ENCODE assay signal across 1 cellular context in the genomic region with DNA sequence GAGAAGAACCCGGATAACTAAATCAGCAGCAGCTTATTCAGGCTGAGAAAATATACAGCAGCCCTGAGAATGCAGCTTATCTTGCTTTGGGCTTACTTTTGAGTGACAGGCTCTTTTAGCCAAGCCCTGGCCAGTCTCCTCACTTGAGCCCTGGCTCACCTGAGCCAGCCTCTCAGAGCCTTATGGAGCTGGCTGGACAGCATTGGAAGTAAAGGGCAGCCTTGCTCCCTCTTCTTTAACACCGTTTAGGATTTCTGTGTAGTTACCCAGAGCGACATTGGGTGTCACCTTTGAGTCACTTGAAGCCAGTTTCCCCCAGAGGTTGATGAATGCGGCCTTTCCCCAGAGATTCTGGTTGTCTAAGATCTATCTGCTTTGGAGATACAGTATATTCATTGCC.
A peak's percentile ranks its signal among the peaks of the same experiment; 100 is the strongest.
TF ChIP-seq lines count a peak whose summit lies in the region.

No MANE protein-coding gene starts in this region.

TF ChIP-seq in GM12878, 131 proteins besides CTCF, POLR2A, EP300 and RAD21:
- TF ChIP-seq SMC3 (IDR thresholded peaks at IDR 0.05; ENCODE audit: borderline replicate concordance, low read length) = peak; percentile 95
- TF ChIP-seq, protein P1, sequence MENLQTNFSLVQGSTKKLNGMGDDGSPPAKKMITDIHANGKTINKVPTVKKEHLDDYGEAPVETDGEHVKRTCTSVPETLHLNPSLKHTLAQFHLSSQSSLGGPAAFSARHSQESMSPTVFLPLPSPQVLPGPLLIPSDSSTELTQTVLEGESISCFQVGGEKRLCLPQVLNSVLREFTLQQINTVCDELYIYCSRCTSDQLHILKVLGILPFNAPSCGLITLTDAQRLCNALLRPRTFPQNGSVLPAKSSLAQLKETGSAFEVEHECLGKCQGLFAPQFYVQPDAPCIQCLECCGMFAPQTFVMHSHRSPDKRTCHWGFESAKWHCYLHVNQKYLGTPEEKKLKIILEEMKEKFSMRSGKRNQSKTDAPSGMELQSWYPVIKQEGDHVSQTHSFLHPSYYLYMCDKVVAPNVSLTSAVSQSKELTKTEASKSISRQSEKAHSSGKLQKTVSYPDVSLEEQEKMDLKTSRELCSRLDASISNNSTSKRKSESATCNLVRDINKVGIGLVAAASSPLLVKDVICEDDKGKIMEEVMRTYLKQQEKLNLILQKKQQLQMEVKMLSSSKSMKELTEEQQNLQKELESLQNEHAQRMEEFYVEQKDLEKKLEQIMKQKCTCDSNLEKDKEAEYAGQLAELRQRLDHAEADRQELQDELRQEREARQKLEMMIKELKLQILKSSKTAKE (IDR thresholded peaks at IDR 0.05; ENCODE audit: low read depth, poor library complexity, severe bottlenecking) = peak; percentile 45
- TF ChIP-seq EED (IDR thresholded peaks at IDR 0.05; ENCODE audit: low read depth) = no peak
- TF ChIP-seq SUZ12 (IDR thresholded peaks at IDR 0.05; ENCODE audit: unreplicated experiment) = no peak
- peak; percentile 43; the same call in 1 of the 2 replicates for TF ChIP-seq RB1 (IDR thresholded peaks at IDR 0.05; ENCODE audit: borderline replicate concordance)
- TF ChIP-seq NR2F1 (conservative IDR thresholded peaks at IDR 0.05) = no peak
- TF ChIP-seq FOXM1 (IDR thresholded peaks at IDR 0.05; ENCODE audit: low read depth, low read length) = peak; percentile 36; the same call in 1 of the 2 replicates
- TF ChIP-seq, protein P2, sequence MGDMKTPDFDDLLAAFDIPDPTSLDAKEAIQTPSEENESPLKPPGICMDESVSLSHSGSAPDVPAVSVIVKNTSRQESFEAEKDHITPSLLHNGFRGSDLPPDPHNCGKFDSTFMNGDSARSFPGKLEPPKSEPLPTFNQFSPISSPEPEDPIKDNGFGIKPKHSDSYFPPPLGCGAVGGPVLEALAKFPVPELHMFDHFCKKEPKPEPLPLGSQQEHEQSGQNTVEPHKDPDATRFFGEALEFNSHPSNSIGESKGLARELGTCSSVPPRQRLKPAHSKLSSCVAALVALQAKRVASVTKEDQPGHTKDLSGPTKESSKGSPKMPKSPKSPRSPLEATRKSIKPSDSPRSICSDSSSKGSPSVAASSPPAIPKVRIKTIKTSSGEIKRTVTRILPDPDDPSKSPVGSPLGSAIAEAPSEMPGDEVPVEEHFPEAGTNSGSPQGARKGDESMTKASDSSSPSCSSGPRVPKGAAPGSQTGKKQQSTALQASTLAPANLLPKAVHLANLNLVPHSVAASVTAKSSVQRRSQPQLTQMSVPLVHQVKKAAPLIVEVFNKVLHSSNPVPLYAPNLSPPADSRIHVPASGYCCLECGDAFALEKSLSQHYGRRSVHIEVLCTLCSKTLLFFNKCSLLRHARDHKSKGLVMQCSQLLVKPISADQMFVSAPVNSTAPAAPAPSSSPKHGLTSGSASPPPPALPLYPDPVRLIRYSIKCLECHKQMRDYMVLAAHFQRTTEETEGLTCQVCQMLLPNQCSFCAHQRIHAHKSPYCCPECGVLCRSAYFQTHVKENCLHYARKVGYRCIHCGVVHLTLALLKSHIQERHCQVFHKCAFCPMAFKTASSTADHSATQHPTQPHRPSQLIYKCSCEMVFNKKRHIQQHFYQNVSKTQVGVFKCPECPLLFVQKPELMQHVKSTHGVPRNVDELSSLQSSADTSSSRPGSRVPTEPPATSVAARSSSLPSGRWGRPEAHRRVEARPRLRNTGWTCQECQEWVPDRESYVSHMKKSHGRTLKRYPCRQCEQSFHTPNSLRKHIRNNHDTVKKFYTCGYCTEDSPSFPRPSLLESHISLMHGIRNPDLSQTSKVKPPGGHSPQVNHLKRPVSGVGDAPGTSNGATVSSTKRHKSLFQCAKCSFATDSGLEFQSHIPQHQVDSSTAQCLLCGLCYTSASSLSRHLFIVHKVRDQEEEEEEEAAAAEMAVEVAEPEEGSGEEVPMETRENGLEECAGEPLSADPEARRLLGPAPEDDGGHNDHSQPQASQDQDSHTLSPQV (IDR thresholded peaks at IDR 0.05) = 0 out of 2 replicates have a peak, but pooled peaks have one; percentile 27
- no peak for TF ChIP-seq SP1 (IDR thresholded peaks at IDR 0.05; ENCODE audit: low read depth, low read length)
- no peak for TF ChIP-seq GABPA (IDR thresholded peaks at IDR 0.05; ENCODE audit: low read depth)
- peak; percentile 40 for TF ChIP-seq RUNX3 (IDR thresholded peaks at IDR 0.05; ENCODE audit: low read length)
- no peak for TF ChIP-seq MXI1 (IDR thresholded peaks at IDR 0.05; ENCODE audit: low read depth, low read length)
- TF ChIP-seq, protein P3, sequence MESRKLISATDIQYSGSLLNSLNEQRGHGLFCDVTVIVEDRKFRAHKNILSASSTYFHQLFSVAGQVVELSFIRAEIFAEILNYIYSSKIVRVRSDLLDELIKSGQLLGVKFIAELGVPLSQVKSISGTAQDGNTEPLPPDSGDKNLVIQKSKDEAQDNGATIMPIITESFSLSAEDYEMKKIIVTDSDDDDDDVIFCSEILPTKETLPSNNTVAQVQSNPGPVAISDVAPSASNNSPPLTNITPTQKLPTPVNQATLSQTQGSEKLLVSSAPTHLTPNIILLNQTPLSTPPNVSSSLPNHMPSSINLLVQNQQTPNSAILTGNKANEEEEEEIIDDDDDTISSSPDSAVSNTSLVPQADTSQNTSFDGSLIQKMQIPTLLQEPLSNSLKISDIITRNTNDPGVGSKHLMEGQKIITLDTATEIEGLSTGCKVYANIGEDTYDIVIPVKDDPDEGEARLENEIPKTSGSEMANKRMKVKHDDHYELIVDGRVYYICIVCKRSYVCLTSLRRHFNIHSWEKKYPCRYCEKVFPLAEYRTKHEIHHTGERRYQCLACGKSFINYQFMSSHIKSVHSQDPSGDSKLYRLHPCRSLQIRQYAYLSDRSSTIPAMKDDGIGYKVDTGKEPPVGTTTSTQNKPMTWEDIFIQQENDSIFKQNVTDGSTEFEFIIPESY (IDR thresholded peaks at IDR 0.05) = no peak
- TF ChIP-seq SMARCA5 (IDR thresholded peaks at IDR 0.05) = peak; percentile 58; the same call in 1 of the 2 replicates
- no peak for TF ChIP-seq HDAC6 (IDR thresholded peaks at IDR 0.05; ENCODE audit: unreplicated experiment)
- 0 out of 2 replicates have a peak, but pooled peaks have one; percentile 57 for TF ChIP-seq YY1 (IDR thresholded peaks at IDR 0.05; ENCODE audit: low read depth, low read length)
- TF ChIP-seq MEF2B (IDR thresholded peaks at IDR 0.05; ENCODE audit: partially characterized antibody, poor library complexity, severe bottlenecking) = peak; percentile 49
- TF ChIP-seq, protein P4, sequence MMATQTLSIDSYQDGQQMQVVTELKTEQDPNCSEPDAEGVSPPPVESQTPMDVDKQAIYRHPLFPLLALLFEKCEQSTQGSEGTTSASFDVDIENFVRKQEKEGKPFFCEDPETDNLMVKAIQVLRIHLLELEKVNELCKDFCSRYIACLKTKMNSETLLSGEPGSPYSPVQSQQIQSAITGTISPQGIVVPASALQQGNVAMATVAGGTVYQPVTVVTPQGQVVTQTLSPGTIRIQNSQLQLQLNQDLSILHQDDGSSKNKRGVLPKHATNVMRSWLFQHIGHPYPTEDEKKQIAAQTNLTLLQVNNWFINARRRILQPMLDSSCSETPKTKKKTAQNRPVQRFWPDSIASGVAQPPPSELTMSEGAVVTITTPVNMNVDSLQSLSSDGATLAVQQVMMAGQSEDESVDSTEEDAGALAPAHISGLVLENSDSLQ (IDR thresholded peaks at IDR 0.05) = 0 out of 2 replicates have a peak, but pooled peaks have one; percentile 37
- no peak for TF ChIP-seq IKZF1 (conservative IDR thresholded peaks at IDR 0.05)
